In the genomic region with DNA sequence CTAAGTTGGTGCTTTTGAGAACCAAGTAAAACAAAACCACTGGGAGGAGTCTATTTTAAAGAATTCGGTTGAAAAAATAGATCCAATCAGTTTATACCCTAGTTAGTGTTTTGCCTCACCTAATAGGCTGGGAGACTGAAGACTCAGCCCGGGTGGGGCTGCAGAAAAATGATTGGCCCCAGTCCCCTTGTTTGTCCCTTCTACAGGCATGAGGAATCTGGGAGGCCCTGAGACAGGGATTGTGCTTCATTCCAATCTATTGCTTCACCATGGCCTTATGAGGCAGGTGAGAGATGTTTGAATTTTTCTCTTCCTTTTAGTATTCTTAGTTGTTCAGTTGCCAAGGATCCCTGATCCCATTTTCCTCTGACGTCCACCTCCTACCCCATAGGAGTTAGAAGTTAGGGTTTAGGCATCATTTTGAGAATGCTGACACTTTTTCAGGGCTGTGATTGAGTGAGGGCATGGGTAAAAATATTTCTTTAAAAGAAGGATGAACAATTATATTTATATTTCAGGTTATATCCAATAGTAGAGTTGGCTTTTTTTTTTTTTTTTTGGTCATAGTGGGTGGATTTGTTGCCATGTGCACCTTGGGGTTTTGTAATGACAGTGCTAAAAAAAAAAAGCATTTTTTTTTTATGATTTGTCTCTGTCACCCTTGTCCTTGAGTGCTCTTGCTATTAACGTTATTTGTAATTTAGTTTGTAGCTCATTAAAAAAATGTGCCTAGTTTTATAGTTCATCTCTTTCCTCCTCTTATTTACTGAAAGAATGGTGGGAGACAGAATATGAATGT, we compare ENCODE assay signal across 9 cellular contexts. TPM values are rescaled to one million over a fixed set of nuclear protein-coding genes. Genes with fewer than 3 reads are reported as not detected.
DNase-seq lines count a peak whose midpoint lies in the region; ATAC-seq and TF ChIP-seq lines count a peak whose summit lies in the region.
"Had no signal": no experiment of that assay in that cellular context is flagged by ENCODE, and none has a peak within 500 bp of the region (broad histone marks: within the 10 kb centered on the region; RNA-seq: fewer than 3 reads in every experiment).

No MANE protein-coding gene starts in this region.

- ATAC-seq in activated T-helper 17 cell treated with anti-CD3 and anti-CD28 coated beads, Interleukin-2, amount 50 U/mL, for 72 hours (replicated peaks): no peak
- ATAC-seq in GM19397 (IDR thresholded peaks at IDR 0.05; ENCODE audit: unreplicated experiment): no peak
- ATAC-seq: sciatic nerve had no signal

- no peaks in the 10 kb centered on the region for H3K9me3 Mint-ChIP-seq in MCF 10A (ENCODE audit: unreplicated experiment)
- no peaks in the 10 kb centered on the region for H3K9me3 Mint-ChIP-seq in activated T-helper 17 cell treated with anti-CD3 and anti-CD28 coated beads, Interleukin-2, amount 50 U/mL, for 72 hours

- H3K4me1 ChIP-seq in mesendoderm (ENCODE audit: control insufficient read depth, low read depth, low read length): peaks cover 12% of the 10 kb centered on the region

- peak overlapping the region; percentile 92 for H3K56ac ChIP-seq in mesendoderm (ENCODE audit: low read length)

- H3K27me3 Mint-ChIP-seq in MCF 10A (ENCODE audit: insufficient read depth, unreplicated experiment): no peaks in the 10 kb centered on the region
- no peaks in the 10 kb centered on the region for H3K27me3 Mint-ChIP-seq in activated T-helper 17 cell treated with anti-CD3 and anti-CD28 coated beads, Interleukin-2, amount 50 U/mL, for 72 hours

- CTCF ChIA-PET in MCF 10A (lab: Yijun Ruan, JAX): interaction anchor here (0.7 kb wide), 1 partner anchor 23 kb away, joined by 3 read pairs; no protein-coding TSS in a partner anchor

- H3K79me2 ChIP-seq in mesendoderm (ENCODE audit: control insufficient read depth, insufficient read depth, low read length): peaks cover 32% of the 10 kb centered on the region

- no peak overlapping the region for H3K27ac Mint-ChIP-seq in MCF 10A (ENCODE audit: low read depth, unreplicated experiment)
- no peak overlapping the region for H3K27ac Mint-ChIP-seq in activated T-helper 17 cell treated with anti-CD3 and anti-CD28 coated beads, Interleukin-2, amount 50 U/mL, for 72 hours

- no peak overlapping the region for H3K4ac ChIP-seq in mesendoderm (ENCODE audit: low read depth, low read length)

- H2BK120ac ChIP-seq in mesendoderm (ENCODE audit: low read depth, low read length): no peak overlapping the region

- no peaks in the 10 kb centered on the region for H3K27me3 ChIP-seq in mesendoderm (ENCODE audit: insufficient read depth, low read length, poor library complexity)

- H3K36me3 Mint-ChIP-seq in MCF 10A (ENCODE audit: insufficient read depth, unreplicated experiment): peaks cover 18% of the 10 kb centered on the region
- peaks cover 9% of the 10 kb centered on the region for H3K36me3 Mint-ChIP-seq in activated T-helper 17 cell treated with anti-CD3 and anti-CD28 coated beads, Interleukin-2, amount 50 U/mL, for 72 hours (ENCODE audit: low read depth)

- POLR2A ChIA-PET in MCF 10A (lab: Yijun Ruan, JAX): interaction anchor here (0.6 to 3.6 kb wide), 10 partner anchors 10 to 155 kb away, joined by 3 to 140 read pairs (median 30); partner anchors contain the start of genes DGKA, ORMDL2, PA2G4 and PYM1

- no peak overlapping the region for H2BK5ac ChIP-seq in mesendoderm (ENCODE audit: low read length)

- peaks cover 30% of the 10 kb centered on the region for H3K4me1 Mint-ChIP-seq in MCF 10A (ENCODE audit: insufficient read depth, unreplicated experiment)
- H3K4me1 Mint-ChIP-seq in activated T-helper 17 cell treated with anti-CD3 and anti-CD28 coated beads, Interleukin-2, amount 50 U/mL, for 72 hours: peaks cover 17% of the 10 kb centered on the region

- H4K5ac ChIP-seq in mesendoderm (ENCODE audit: low read length): no peak overlapping the region

- intact Hi-C loops in MCF 10A (cut with micrococcal nuclease): loop anchor here (2.0 kb wide), 1 partner anchor 39 kb away; no protein-coding TSS in a partner anchor

- H3K79me1 ChIP-seq in mesendoderm (ENCODE audit: low read length): peaks cover 12% of the 10 kb centered on the region

- H2BK15ac ChIP-seq in mesendoderm (replicated peaks; ENCODE audit: low read depth): no peak overlapping the region

- DNase-seq in AG08396 (ENCODE audit: low spot score): peak; percentile 64
- DNase-seq in HT1080 (ENCODE audit: low read depth): peak; percentile 83
- DNase-seq in MCF 10A (ENCODE audit: unreplicated experiment): peak; percentile 80
- DNase-seq in mesendoderm: peak; percentile 90
- no peak for DNase-seq in DMS114 treated with DMSO at 0.1 percent for 48 hours (lab: John Stamatoyannopoulos, UW; ENCODE audit: unreplicated experiment)
- DNase-seq in NCI-H146 (lab: John Stamatoyannopoulos, UW): no peak

- no peak overlapping the region for H3K23ac ChIP-seq in mesendoderm (ENCODE audit: low read length)

- no peak overlapping the region for H2AK5ac ChIP-seq in mesendoderm (ENCODE audit: low read length)

- peaks cover 6% of the 10 kb centered on the region for H3K36me3 ChIP-seq in mesendoderm (ENCODE audit: control insufficient read depth, insufficient read depth, low read length)

- no peak overlapping the region for H3K4me3 Mint-ChIP-seq in MCF 10A (ENCODE audit: unreplicated experiment)
- no peak overlapping the region for H3K4me3 Mint-ChIP-seq in activated T-helper 17 cell treated with anti-CD3 and anti-CD28 coated beads, Interleukin-2, amount 50 U/mL, for 72 hours

- H3K4me3 ChIP-seq in mesendoderm (ENCODE audit: low read length): no peak overlapping the region

- H3K18ac ChIP-seq in mesendoderm (ENCODE audit: low read length): no peak overlapping the region

- no CpG with 5 or more reads among the region's 4 CpGs for WGBS in mesendoderm (ENCODE audit: extremely low coverage, insufficient coverage, low lambda C conversion rate)

- no peak overlapping the region for H3K27ac ChIP-seq in mesendoderm (ENCODE audit: low read depth, low read length)

- H4K8ac ChIP-seq in mesendoderm (ENCODE audit: low read depth, low read length): no peak overlapping the region

- peak overlapping the region; percentile 75 for H3K9ac ChIP-seq in mesendoderm (ENCODE audit: low read length)

- no peak for TF ChIP-seq CTCF in MCF 10A (IDR thresholded peaks at IDR 0.05; ENCODE audit: unreplicated experiment)

- H3K4me2 ChIP-seq in mesendoderm (ENCODE audit: low read length): no peak overlapping the region

- TSS peak; percentile 20 for BruUV-seq in MCF 10A (replicated peaks; lab: Mats Ljungman, UMichigan)

RNA-seq across cellular contexts. Expression of gene RAB5B, which starts 1.6 kb away (rescaled TPM):
- total RNA-seq in HT1080 (2014; rRNA removed; shearing (Covaris generic)): 25.8 and 34.4 TPM in 2 replicates
- 56.4 and 63.0 TPM in 2 replicates for polyA plus RNA-seq in HT1080 (2015; cell fraction: cytosol; rRNA removed)
- polyA plus RNA-seq in HT1080 (2015; cell fraction: nucleus; rRNA removed): 53.4 and 56.7 TPM in 2 replicates
- 67.4 and 96.1 TPM in 2 replicates for total RNA-seq in MCF 10A (2022)
- 44.4 TPM for polyA plus RNA-seq in mesendoderm (2013, experiment 1 of 2)
- 44.6 TPM for polyA plus RNA-seq in mesendoderm (2013, experiment 2 of 2)
- total RNA-seq in activated T-helper 17 cell treated with anti-CD3 and anti-CD28 coated beads, Interleukin-2, amount 50 U/mL, for 72 hours: 10 to 100 TPM; 34.2 to 50.8 TPM

RNA-seq across cellular contexts. Expression of gene CDK2, which starts 5.6 kb away (rescaled TPM):
- total RNA-seq in HT1080 (2014; rRNA removed; shearing (Covaris generic)): 76.5 and 97.2 TPM in 2 replicates
- polyA plus RNA-seq in HT1080 (2015; cell fraction: cytosol; rRNA removed): 63.9 and 64.6 TPM in 2 replicates
- polyA plus RNA-seq in HT1080 (2015; cell fraction: nucleus; rRNA removed): 83.9 and 92.5 TPM in 2 replicates
- 17.9 and 23.8 TPM in 2 replicates for total RNA-seq in MCF 10A (2022)
- polyA plus RNA-seq in mesendoderm (2013, experiment 1 of 2): 49.3 TPM
- polyA plus RNA-seq in mesendoderm (2013, experiment 2 of 2): 50.6 TPM
- 100 to 1,000 TPM; 101 to 104 TPM for total RNA-seq in activated T-helper 17 cell treated with anti-CD3 and anti-CD28 coated beads, Interleukin-2, amount 50 U/mL, for 72 hours

RNA-seq across cellular contexts. Expression of gene PMEL, which starts 6.4 kb away (rescaled TPM):
- total RNA-seq in HT1080 (2014; rRNA removed; shearing (Covaris generic)): 1.1 and 3.3 TPM in 2 replicates
- 1.6 and 2.1 TPM in 2 replicates for polyA plus RNA-seq in HT1080 (2015; cell fraction: cytosol; rRNA removed)
- 1.7 and 2.3 TPM in 2 replicates for polyA plus RNA-seq in HT1080 (2015; cell fraction: nucleus; rRNA removed)
- total RNA-seq in MCF 10A (2022): 0.59 TPM in 1 of 2 replicates, not detected in the other
- 24.6 TPM for polyA plus RNA-seq in mesendoderm (2013, experiment 1 of 2)
- 23.0 TPM for polyA plus RNA-seq in mesendoderm (2013, experiment 2 of 2)
- 1 to 10 TPM in 1 of 2 donors, under 1 TPM in 1; 0.30 to 2.5 TPM for total RNA-seq in activated T-helper 17 cell treated with anti-CD3 and anti-CD28 coated beads, Interleukin-2, amount 50 U/mL, for 72 hours

RNA-seq across cellular contexts. Expression of gene SUOX, which starts 24.8 kb away (rescaled TPM):
- 15.7 and 15.9 TPM in 2 replicates for total RNA-seq in HT1080 (2014; rRNA removed; shearing (Covaris generic))
- 10.5 and 10.9 TPM in 2 replicates for polyA plus RNA-seq in HT1080 (2015; cell fraction: cytosol; rRNA removed)
- 19.3 and 24.7 TPM in 2 replicates for polyA plus RNA-seq in HT1080 (2015; cell fraction: nucleus; rRNA removed)
- total RNA-seq in MCF 10A (2022): 6.3 and 7.9 TPM in 2 replicates
- 10.6 TPM for polyA plus RNA-seq in mesendoderm (2013, experiment 1 of 2)
- 11.6 TPM for polyA plus RNA-seq in mesendoderm (2013, experiment 2 of 2)
- total RNA-seq in activated T-helper 17 cell treated with anti-CD3 and anti-CD28 coated beads, Interleukin-2, amount 50 U/mL, for 72 hours: 1 to 10 TPM; 3.4 to 3.5 TPM

RNA-seq across cellular contexts. Expression of gene DGKA, which starts 41.3 kb away (rescaled TPM):
- 49.6 and 56.6 TPM in 2 replicates for total RNA-seq in HT1080 (2014; rRNA removed; shearing (Covaris generic))
- polyA plus RNA-seq in HT1080 (2015; cell fraction: cytosol; rRNA removed): 67.0 and 77.7 TPM in 2 replicates
- polyA plus RNA-seq in HT1080 (2015; cell fraction: nucleus; rRNA removed): 287 and 326 TPM in 2 replicates
- 177 and 236 TPM in 2 replicates for total RNA-seq in MCF 10A (2022)
- 8.6 TPM for polyA plus RNA-seq in mesendoderm (2013, experiment 1 of 2)
- polyA plus RNA-seq in mesendoderm (2013, experiment 2 of 2): 9.8 TPM
- 100 to 1,000 TPM; 282 to 502 TPM for total RNA-seq in activated T-helper 17 cell treated with anti-CD3 and anti-CD28 coated beads, Interleukin-2, amount 50 U/mL, for 72 hours

Comparison
In these comparisons a context has a peak if more than half of its experiments do, and no peak if none do; other contexts are left out.
1. DNase-seq: peak in AG08396 (single experiment), HT1080 (single experiment), MCF 10A (single experiment) and mesendoderm (single experiment); none in DMS114 treated with DMSO at 0.1 percent for 48 hours (single experiment) and NCI-H146 (single experiment).